14 cellular contexts compared by ENCODE assay signal in the genomic region with DNA sequence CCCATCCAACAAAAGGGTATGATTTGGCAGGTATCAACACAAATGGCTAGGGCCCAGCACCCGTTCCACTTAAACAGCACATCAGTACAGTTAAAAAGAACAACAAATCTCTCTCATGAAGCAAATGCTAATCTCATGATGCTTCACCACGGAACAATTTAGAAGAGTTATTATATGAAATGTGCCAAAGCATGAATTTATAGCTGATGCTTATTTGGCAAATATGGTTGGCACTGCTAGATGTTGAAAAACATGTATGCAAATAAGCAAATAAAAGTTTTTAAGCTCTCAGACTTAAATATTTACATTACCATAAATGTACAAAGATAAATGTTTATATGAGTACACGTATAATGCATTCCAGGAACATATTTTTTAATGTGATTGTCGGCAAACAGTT. TPM values are rescaled to one million over a fixed set of nuclear protein-coding genes. Genes with fewer than 3 reads are reported as not detected.
DNase-seq lines count a peak whose midpoint lies in the region; ATAC-seq, FAIRE-seq and TF ChIP-seq lines count a peak whose summit lies in the region.
"Had no signal": no experiment of that assay in that cellular context is flagged by ENCODE, and none has a peak within 500 bp of the region (broad histone marks: within the 10 kb centered on the region; RNA-seq: fewer than 3 reads in every experiment).

No MANE protein-coding gene starts in this region.

- peaks cover 51% of the 10 kb centered on the region for H4K20me1 ChIP-seq in astrocyte (ENCODE audit: insufficient read depth, low read length)

- H3K27ac ChIP-seq in left ventricle myocardium inferior (replicated peaks) (peak overlapping the region; percentile 97), astrocyte (ENCODE audit: low read depth, low read length) (peak overlapping the region; percentile 88), mesodermal cell (ENCODE audit: low read depth, low read length, severe bottlenecking) (no peak overlapping the region), upper lobe of right lung (no peak overlapping the region)
- H3K27ac ChIP-seq: BLaER1, pancreas had no signal

- no peak overlapping the region for H3K27ac Mint-ChIP-seq in astrocyte (ENCODE audit: unreplicated experiment)
- H3K27ac Mint-ChIP-seq: endodermal cell had no signal

- no peak for ATAC-seq in left ventricle myocardium superior
- ATAC-seq in upper lobe of right lung, result no peak
- ATAC-seq in GM21825 (IDR thresholded peaks at IDR 0.05; ENCODE audit: unreplicated experiment), result no peak
- ATAC-seq: pancreas had no signal

- H3K4me1 ChIP-seq in left ventricle myocardium inferior (peaks cover 85% of the 10 kb centered on the region), astrocyte (ENCODE audit: insufficient read depth, low read length) (peaks cover 19% of the 10 kb centered on the region), mesodermal cell (ENCODE audit: control insufficient read depth, insufficient read depth, low read length, poor library complexity, severe bottlenecking) (peaks cover 27% of the 10 kb centered on the region), upper lobe of right lung (peaks cover 54% of the 10 kb centered on the region)

- no peaks in the 10 kb centered on the region for H3K36me3 ChIP-seq in left ventricle myocardium inferior
- no peaks in the 10 kb centered on the region for H3K36me3 ChIP-seq in astrocyte (ENCODE audit: insufficient read depth, low read length)
- no peaks in the 10 kb centered on the region for H3K36me3 ChIP-seq in mesodermal cell (ENCODE audit: control insufficient read depth, insufficient read depth, low read length)
- H3K36me3 ChIP-seq in upper lobe of right lung, result no peaks in the 10 kb centered on the region
- H3K36me3 ChIP-seq: BLaER1, pancreas had no signal

- peak overlapping the region; percentile 97 for H3K4me3 ChIP-seq in left ventricle myocardium inferior
- H3K4me3 ChIP-seq in astrocyte (ENCODE audit: insufficient read depth, low read depth, low read length), result peak overlapping the region; percentile 81
- H3K4me3 ChIP-seq in mesodermal cell (ENCODE audit: extremely low read depth, insufficient read depth, low read length, poor library complexity, severe bottlenecking), result peak overlapping the region; percentile 0
- peak overlapping the region; percentile 90 for H3K4me3 ChIP-seq in upper lobe of right lung
- H3K4me3 ChIP-seq: BLaER1 had no signal

- H3K79me2 ChIP-seq in astrocyte (ENCODE audit: insufficient read depth, low read length), result peaks cover 87% of the 10 kb centered on the region

- H3K36me3 Mint-ChIP-seq in astrocyte (ENCODE audit: low read depth, unreplicated experiment), result no peaks in the 10 kb centered on the region

- peaks cover 14% of the 10 kb centered on the region for H3K4me1 Mint-ChIP-seq in astrocyte (ENCODE audit: low read depth, unreplicated experiment)

- no peak overlapping the region for H2AFZ ChIP-seq in astrocyte (ENCODE audit: low read depth, low read length)

- TF ChIP-seq CTCF in left ventricle myocardium inferior (IDR thresholded peaks at IDR 0.05; ENCODE audit: borderline replicate concordance) (no peak), astrocyte (IDR thresholded peaks at IDR 0.05; ENCODE audit: insufficient read depth, low read depth, low read length) (no peak), upper lobe of right lung (IDR thresholded peaks at IDR 0.05) (no peak)

- H3K4me3 Mint-ChIP-seq in astrocyte (ENCODE audit: unreplicated experiment), result peak overlapping the region; percentile 94

- H3K9ac ChIP-seq in astrocyte (ENCODE audit: low read length), result peak overlapping the region; percentile 96
- H3K9ac ChIP-seq: BLaER1 had no signal

- DNase-seq in left ventricle myocardium inferior, result no peak
- DNase-seq in left ventricle myocardium superior, result no peak
- DNase-seq in astrocyte (ENCODE audit: low read depth), result peak; percentile 13
- no peak for DNase-seq in upper lobe of right lung
- DNase-seq in C1 segment of cervical spinal cord (lab: John Stamatoyannopoulos, UW), result no peak
- no peak for DNase-seq in GM12892 (ENCODE audit: insufficient read length)
- DNase-seq: endodermal cell, kidney, NCI-H1930, pancreas had no signal

- peak overlapping the region; percentile 85 for H3K4me2 ChIP-seq in astrocyte (ENCODE audit: low read length)
- H3K4me2 ChIP-seq: BLaER1 had no signal

- H3K9me3 ChIP-seq in left ventricle myocardium inferior (replicated peaks) (no peaks in the 10 kb centered on the region), astrocyte (ENCODE audit: insufficient read depth, low read depth, low read length) (no peaks in the 10 kb centered on the region), mesodermal cell (ENCODE audit: control insufficient read depth, low read length) (no peaks in the 10 kb centered on the region), upper lobe of right lung (no peaks in the 10 kb centered on the region)
- H3K9me3 ChIP-seq: BLaER1, pancreas had no signal

- intact Hi-C loops in left ventricle myocardium inferior (cut with micrococcal nuclease), result no loop called here
- intact Hi-C loops in left ventricle myocardium superior (cut with micrococcal nuclease), result loop anchor here (10.0 kb wide), 1 partner anchor 293 kb away; no protein-coding TSS in a partner anchor
- intact Hi-C loops in upper lobe of right lung (cut with DNase I), result no loop called here

- H3K27me3 ChIP-seq in left ventricle myocardium inferior (ENCODE audit: low read depth), result no peaks in the 10 kb centered on the region
- no peaks in the 10 kb centered on the region for H3K27me3 ChIP-seq in astrocyte (ENCODE audit: insufficient read depth, low read length)
- no peaks in the 10 kb centered on the region for H3K27me3 ChIP-seq in upper lobe of right lung
- H3K27me3 ChIP-seq: pancreas had no signal

- WGBS in mesodermal cell (ENCODE audit: insufficient coverage in 2 of 2), 2 experiments, result 88% methylated on average over 1 of the region's 4 CpGs; no CpG with 5 or more reads in 1 of the 2 experiments

- no peaks in the 10 kb centered on the region for H3K9me3 Mint-ChIP-seq in astrocyte (ENCODE audit: unreplicated experiment)
- H3K9me3 Mint-ChIP-seq: endodermal cell had no signal

- TF ChIP-seq POLR2A in GM12892 (IDR thresholded peaks at IDR 0.05; ENCODE audit: low read depth, low read length), result no peak

- FAIRE-seq in astrocyte (lab: Jason Lieb, UNC), result no peak
- FAIRE-seq in GM12892 (lab: Jason Lieb, UNC), result no peak
- FAIRE-seq: H1, kidney, pancreas had no signal

- H3K27me3 Mint-ChIP-seq in astrocyte (ENCODE audit: low read depth, unreplicated experiment), result no peaks in the 10 kb centered on the region

RNA-seq across cellular contexts. Expression of gene PEAK1, which starts 2.3 kb away (rescaled TPM):
- total RNA-seq in left ventricle myocardium inferior, result 75.2 TPM
- total RNA-seq in left ventricle myocardium superior, result 67.4 TPM
- total RNA-seq in astrocyte, result 58.5 and 62.3 TPM in 2 replicates
- polyA plus RNA-seq in mesodermal cell (2013, experiment 1 of 2), result 30.1 TPM
- 25.8 TPM for polyA plus RNA-seq in mesodermal cell (2013, experiment 2 of 2)
- total RNA-seq in upper lobe of right lung, result 139 TPM
- 8.4 TPM for polyA plus RNA-seq in GM12892 (2012; ENCODE audit: missing spikeins)

RNA-seq across cellular contexts. Expression of gene HMG20A, which starts 3.0 kb away (rescaled TPM):
- total RNA-seq in left ventricle myocardium inferior, result 30.5 TPM
- total RNA-seq in left ventricle myocardium superior, result 32.0 TPM
- total RNA-seq in astrocyte, result 46.8 and 47.4 TPM in 2 replicates
- 49.7 TPM for polyA plus RNA-seq in mesodermal cell (2013, experiment 1 of 2)
- 47.9 TPM for polyA plus RNA-seq in mesodermal cell (2013, experiment 2 of 2)
- 41.9 TPM for total RNA-seq in upper lobe of right lung
- 46.5 TPM for polyA plus RNA-seq in GM12892 (2012; ENCODE audit: missing spikeins)

Comparison
In these comparisons a context has a peak if more than half of its experiments do, and no peak if none do; other contexts are left out.
1. H3K27ac ChIP-seq: peak in left ventricle myocardium inferior (single experiment) and astrocyte (single experiment); none in mesodermal cell (single experiment) and upper lobe of right lung (single experiment).
2. H3K4me3 ChIP-seq: peak in every context shown above with its lines; median percentile 97 in left ventricle myocardium inferior; 90 in upper lobe of right lung; 81 in astrocyte; 0 in mesodermal cell.